ENCODE assay signal across 8 cellular contexts in the genomic region with DNA sequence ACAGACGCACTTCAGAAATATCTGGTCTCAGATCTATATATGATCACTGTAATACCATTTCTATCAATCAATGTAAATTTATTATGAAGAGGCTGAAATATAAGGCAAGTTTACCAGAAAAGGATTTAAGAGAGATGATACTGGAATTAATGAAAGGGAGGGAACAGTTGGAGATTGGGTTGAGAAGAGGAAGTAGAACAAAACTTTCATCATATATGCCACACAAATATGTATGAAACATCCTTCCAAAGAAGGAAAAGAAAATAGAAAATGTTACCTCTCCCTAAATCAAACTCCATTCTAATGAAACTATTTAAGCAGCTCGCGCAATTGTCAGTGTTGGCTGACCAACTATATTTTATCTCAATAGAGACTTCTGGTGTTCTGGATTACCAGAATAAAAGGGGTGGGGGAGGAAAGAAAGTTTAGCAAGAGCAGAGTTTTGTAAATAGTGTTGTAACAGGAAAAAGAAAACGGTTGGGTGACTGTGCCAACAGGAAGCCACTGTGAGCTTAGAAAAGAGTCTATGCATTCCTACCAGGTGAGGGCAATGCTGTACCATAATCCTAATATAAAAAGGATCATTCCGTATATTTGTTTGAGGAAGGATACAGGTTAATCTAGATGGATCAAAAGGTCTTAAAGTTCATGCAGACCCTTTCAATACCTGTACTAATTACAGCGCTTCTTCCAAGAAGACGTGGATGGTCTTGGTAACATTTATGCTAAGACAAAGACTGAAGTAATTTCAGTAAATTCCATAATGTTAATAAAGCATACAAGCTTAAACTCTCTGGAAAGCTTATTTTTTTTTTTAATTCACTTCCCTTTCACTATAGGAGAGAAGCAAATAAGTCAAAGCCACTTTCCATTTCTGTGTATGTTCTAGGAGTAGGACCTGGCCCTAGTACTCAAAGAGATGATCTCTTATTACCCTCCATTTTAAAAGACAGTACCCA. TPM values are rescaled to one million over a fixed set of nuclear protein-coding genes. Genes with fewer than 3 reads are reported as not detected.
A peak's percentile ranks its signal among the peaks of the same experiment; 100 is the strongest.
DNase-seq lines count a peak whose midpoint lies in the region; ATAC-seq and TF ChIP-seq lines count a peak whose summit lies in the region.

No MANE protein-coding gene starts in this region.

- H3K36me3 ChIP-seq in esophagus muscularis mucosa = peaks cover 15 to 91% (median 27%) of the 10 kb centered on the region in 4 donors

- DNase-seq in GF-D8 (lab: John Stamatoyannopoulos, UW) (peak; percentile 94), LHCN-M2 (ENCODE audit: low read depth) (peak; percentile 75), SW 1271 (lab: John Stamatoyannopoulos, UW) (peak; percentile 48 to 87), esophagus muscularis mucosa (ENCODE audit: extremely low spot score) (no peak), nephron progenitor cell (no peak), islet precursor cell (no peak)

- no peaks in the 10 kb centered on the region for H3K27me3 ChIP-seq in esophagus muscularis mucosa

- H3K27ac ChIP-seq in esophagus muscularis mucosa (replicated peaks in 1 of 4) = peak overlapping the region; percentile 4 to 47 (median 26)

- TF ChIP-seq CTCF in esophagus muscularis mucosa (IDR thresholded peaks at IDR 0.05) (peak; percentile 42 to 60 (median 46)), nephron progenitor cell (IDR thresholded peaks at IDR 0.05) (peak; percentile 61)

- TF ChIP-seq POLR2A in esophagus muscularis mucosa (IDR thresholded peaks at IDR 0.05; ENCODE audit: low read depth) = no peak

- peaks cover 8% of the 10 kb centered on the region for H3K4me1 Mint-ChIP-seq in nephron progenitor cell

- intact Hi-C loops in esophagus muscularis mucosa (cut with DNase I) = loop anchor here (10.0 kb wide), 1 partner anchor 90 kb away; no protein-coding TSS in a partner anchor

- no peak overlapping the region for H3K4me3 Mint-ChIP-seq in nephron progenitor cell

- no peak for TF ChIP-seq EP300 in esophagus muscularis mucosa (IDR thresholded peaks at IDR 0.05)

- peaks cover 60% of the 10 kb centered on the region for H3K36me3 Mint-ChIP-seq in nephron progenitor cell (ENCODE audit: low read depth)

- no peak overlapping the region for H3K4me3 ChIP-seq in esophagus muscularis mucosa

- 49% methylated on average over 7 of the region's 7 CpGs for WGBS in esophagus muscularis mucosa

- ATAC-seq in HG03175 (IDR thresholded peaks at IDR 0.05; ENCODE audit: unreplicated experiment) (no peak), HG03108 (IDR thresholded peaks at IDR 0.05; ENCODE audit: unreplicated experiment) (no peak)

- H3K9me3 Mint-ChIP-seq in nephron progenitor cell = peaks cover 32% of the 10 kb centered on the region

- no peaks in the 10 kb centered on the region for H3K27me3 Mint-ChIP-seq in nephron progenitor cell (ENCODE audit: low read depth, poor library complexity)

- peaks cover 0 to 13% (median 5%) of the 10 kb centered on the region in 4 donors for H3K4me1 ChIP-seq in esophagus muscularis mucosa

- peak overlapping the region; percentile 41 for H3K27ac Mint-ChIP-seq in nephron progenitor cell

- peaks cover 0 to 19% (median 15%) of the 10 kb centered on the region in 4 donors for H3K9me3 ChIP-seq in esophagus muscularis mucosa

RNA-seq across cellular contexts. Expression of a gene that starts 14.5 kb away (rescaled TPM):
- 21.7 and 23.4 TPM in 2 replicates for total RNA-seq in LHCN-M2 (2014; rRNA removed)
- 26.8 TPM for polyA plus RNA-seq in LHCN-M2 (2012)
- total RNA-seq in esophagus muscularis mucosa = 10 to 100 TPM in 1 of 4 donors, 1 to 10 TPM in 3; 5.8 to 12.6 (median 7.8) TPM

RNA-seq across cellular contexts. Expression of a gene that starts 24.7 kb away (rescaled TPM):
- total RNA-seq in LHCN-M2 (2014; rRNA removed) = 109 and 132 TPM in 2 replicates
- polyA plus RNA-seq in LHCN-M2 (2012) = 75.5 TPM
- 100 to 1,000 TPM in 3 of 4 donors, 10 to 100 TPM in 1; 92.2 to 156 (median 115) TPM for total RNA-seq in esophagus muscularis mucosa

RNA-seq across cellular contexts. Expression of a gene that starts 43.9 kb away (rescaled TPM):
- total RNA-seq in LHCN-M2 (2014; rRNA removed) (0.63 and 1.3 TPM in 2 replicates), esophagus muscularis mucosa (10 to 100 TPM; 12.2 to 21.5 (median 13.6) TPM)
- 0.09 TPM for polyA plus RNA-seq in LHCN-M2 (2012)

Comparison
In these comparisons a context has a peak if more than half of its experiments do, and no peak if none do; other contexts are left out.
1. DNase-seq: peak in GF-D8 (single experiment), LHCN-M2 (single experiment) and SW 1271 (2 of 2); none in esophagus muscularis mucosa (single experiment), nephron progenitor cell (single experiment) and islet precursor cell (single experiment).